Comparison of ENCODE assay signal across 8 cellular contexts in genomic region chr11:63685158-63685721, GRCh38. TPM values are rescaled to one million over a fixed set of nuclear protein-coding genes. Genes with fewer than 3 reads are reported as not detected.
DNase-seq lines count a peak whose midpoint lies in the region; ATAC-seq and TF ChIP-seq lines count a peak whose summit lies in the region.
"Not testable (repeated sequence)": the region's sequence is repeated elsewhere in the genome, so short reads cannot be mapped to it uniquely, and the experiment has no call there.

No MANE protein-coding gene starts in this region.

- not testable (repeated sequence) for DNase-seq in HEK293T (ENCODE audit: extremely low spot score); dorsolateral prefrontal cortex; psoas muscle; vagina (ENCODE audit: extremely low spot score in 2 of 2)
- DNase-seq in MV-4-11 (lab: John Stamatoyannopoulos, UW) (peak; percentile 56), SIG-M5 (lab: John Stamatoyannopoulos, UW) (peak; percentile 9)

- not testable (repeated sequence) for H3K9me3 ChIP-seq in psoas muscle, vagina

- peak overlapping the region in 42 of 59 donors; percentile 3 to 99 (median 90) for H3K4me3 ChIP-seq in dorsolateral prefrontal cortex
- H3K4me3 ChIP-seq in psoas muscle, vagina: not testable (repeated sequence)

- CTCF ChIA-PET in HEK293T (lab: Yijun Ruan, JAX), result not testable (repeated sequence)

- intact Hi-C loops in dorsolateral prefrontal cortex (cut with DNase I); vagina (cut with DNase I): not testable (repeated sequence)
- intact Hi-C loops in psoas muscle (cut with DNase I), result loop anchor here in 1 of 2 donors (5.0 kb wide), 1 partner anchor 52 kb away; no protein-coding TSS in a partner anchor

- H3K27me3 ChIP-seq in dorsolateral prefrontal cortex; psoas muscle (ENCODE audit: insufficient read depth in 3 of 3, low read length in 2 of 3); vagina: not testable (repeated sequence)

- H3K27ac ChIP-seq in C4-2B (peak overlapping the region; percentile 21), VCaP (peak overlapping the region; percentile 99; the same call in 1 of the 2 replicates), dorsolateral prefrontal cortex (peak overlapping the region in 5 of 59 donors; percentile 5 to 51 (median 29)), psoas muscle (peak overlapping the region; percentile 26), vagina (peak overlapping the region; percentile 20)

- POLR2A ChIA-PET in HEK293T (lab: Yijun Ruan, JAX), result not testable (repeated sequence)

- not testable (repeated sequence) for TF ChIP-seq CTCF in C4-2B (conservative IDR thresholded peaks at IDR 0.05); VCaP (conservative IDR thresholded peaks at IDR 0.05); dorsolateral prefrontal cortex (IDR thresholded peaks at IDR 0.05 in 54 of 56, conservative IDR thresholded peaks at IDR 0.05 in 2 of 56; ENCODE audit: low read depth in 1 of 56, partially characterized antibody in 56 of 56); psoas muscle (IDR thresholded peaks at IDR 0.05); vagina (IDR thresholded peaks at IDR 0.05)

- ATAC-seq in psoas muscle, result not testable (repeated sequence)

- WGBS in psoas muscle, 3 donors, result 85 to 94% (median 92%) methylated on average over 7 of the region's 7 CpGs

- H3K4me1 ChIP-seq in psoas muscle, result peaks cover 68% of the 10 kb centered on the region
- H3K4me1 ChIP-seq in vagina, result peaks cover 76% of the 10 kb centered on the region

- H3K36me3 ChIP-seq in psoas muscle (ENCODE audit: insufficient read depth in 1 of 2, low read depth in 1 of 2); vagina: not testable (repeated sequence)

- not testable (repeated sequence) for TF ChIP-seq POLR2A in vagina (IDR thresholded peaks at IDR 0.05)

TF ChIP-seq in HEK293T, 16 proteins besides CTCF, POLR2A, EP300 and RAD21:
- TF ChIP-seq ZNF384 (IDR thresholded peaks at IDR 0.05), result peak; percentile 94

RNA-seq across cellular contexts. Expression of gene RTN3, which starts 3.9 kb away (rescaled TPM):
- total RNA-seq in dorsolateral prefrontal cortex (1,000 to 10,000 TPM in 4 of 120 experiments, 100 to 1,000 TPM in 116; 243 to 1,054 (median 793) TPM), psoas muscle (100 to 1,000 TPM in 1 of 4 donors, 10 to 100 TPM in 3; 40.5 to 110 (median 70.8) TPM), vagina (75.1 TPM)
- 100 to 1,000 TPM in 1 of 3 donors, 10 to 100 TPM in 2; 35.3 to 162 (median 62.0) TPM for polyA plus RNA-seq in psoas muscle

RNA-seq across cellular contexts. Expression of gene ATL3, which starts 14.1 kb away (rescaled TPM):
- 10 to 100 TPM; 15.2 to 40.3 (median 25.4) TPM for total RNA-seq in dorsolateral prefrontal cortex
- 10 to 100 TPM in 3 of 4 donors, 1 to 10 TPM in 1; 9.4 to 12.2 (median 10.7) TPM for total RNA-seq in psoas muscle
- 1 to 10 TPM; 3.2 to 6.4 (median 3.3) TPM for polyA plus RNA-seq in psoas muscle
- total RNA-seq in vagina, result 72.2 TPM
